In genomic region chr6:133865680-133866079, GRCh38 we compare ENCODE assay signal across 10 cellular contexts. TPM values are rescaled to one million over a fixed set of nuclear protein-coding genes. Genes with fewer than 3 reads are reported as not detected.
"Had no signal": no experiment of that assay in that cellular context is flagged by ENCODE, and none has a peak within 500 bp of the region (broad histone marks: within the 10 kb centered on the region; RNA-seq: fewer than 3 reads in every experiment).

No MANE protein-coding gene starts in this region.

- H3K36me3 ChIP-seq: HAP-1 had no signal

- H3K9me3 ChIP-seq: HAP-1 had no signal

- H3K4me1 Mint-ChIP-seq: GM23338, H9 had no signal

- DNase-seq: GM23248, GOT3, H7, H9, HCEC 1CT, HFFc6 had no signal

- ATAC-seq: GM23338, HCT116 had no signal

- H3K27ac Mint-ChIP-seq: GM23338, H9, HFFc6 had no signal

- H3K4me3 Mint-ChIP-seq: GM23338, H9, HFFc6 had no signal

- H3K4me1 ChIP-seq: HAP-1 had no signal

- H3K4me3 ChIP-seq: GM23248, GM23338, HAP-1 had no signal

- H3K27ac ChIP-seq: GM23248 had no signal

RNA-seq across cellular contexts. Expression of gene TCF21, which starts 23.2 kb away (rescaled TPM):
- total RNA-seq: H4, H9, HFFc6 had no signal
